In genomic region chr13:79405831-79406596, GRCh38 we compare ENCODE assay signal across 8 cellular contexts. TPM values are rescaled to one million over a fixed set of nuclear protein-coding genes. Genes with fewer than 3 reads are reported as not detected.
DNase-seq lines count a peak whose midpoint lies in the region; ATAC-seq and TF ChIP-seq lines count a peak whose summit lies in the region.

TSS of gene RBM26 (minus strand) at chr13:79406255. CDS start at chr13:79405774, 481 bp downstream.

- DNase-seq in AG10803 (ENCODE audit: low read depth) (peak; percentile 93), NCI-H510A (lab: John Stamatoyannopoulos, UW) (peak; percentile 37), cerebellum (ENCODE audit: low spot score) (peak; percentile 90), kidney glomerular epithelial cell (lab: John Stamatoyannopoulos, UW) (peak; percentile 92)
- DNase-seq in activated CD4-positive, alpha-beta T cell treated with anti-CD3 and anti-CD28 coated beads for 1 hour, result peak; percentile 87
- DNase-seq in stimulated activated CD4-positive, alpha-beta T cell treated with anti-CD3 and anti-CD28 coated beads, Interleukin-1b, Interleukin-23, amount 100 ng/mL, for 1 hour (ENCODE audit: low read depth in 2 of 2), result peak; percentile 81 to 87

- H3K4me3 ChIP-seq in AG10803 (ENCODE audit: low read length), result peak within 1 kb of the TSS; percentile 79

- TF ChIP-seq CTCF in AG10803 (conservative IDR thresholded peaks at IDR 0.05; ENCODE audit: low read length), result no peak; the same call in 1 of the 2 replicates

- peak; percentile 64 for ATAC-seq in GM19043 (IDR thresholded peaks at IDR 0.05; ENCODE audit: low read depth, unreplicated experiment)
- peak; percentile 69 for ATAC-seq in HG03378 (IDR thresholded peaks at IDR 0.05; ENCODE audit: unreplicated experiment)

RNA-seq across cellular contexts. Expression of gene RBM26, which starts in this region (rescaled TPM):
- 71.5 TPM for total RNA-seq in cerebellum

Comparison
In these comparisons a context has a peak if more than half of its experiments do, and no peak if none do; other contexts are left out.
1. Peak in every context shown above with its lines: DNase-seq, ATAC-seq and H3K4me3 ChIP-seq.
2. DNase-seq: peak in every context shown above with its lines; median percentile 93 in AG10803; 92 in kidney glomerular epithelial cell; 90 in cerebellum; 87 in activated CD4-positive, alpha-beta T cell treated with anti-CD3 and anti-CD28 coated beads for 1 hour; 84 in stimulated activated CD4-positive, alpha-beta T cell treated with anti-CD3 and anti-CD28 coated beads, Interleukin-1b, Interleukin-23, amount 100 ng/mL, for 1 hour; 37 in NCI-H510A.